Comparison of ENCODE assay signal across 2 cellular contexts in genomic region chr4:64174247-64174882, GRCh38.
TF ChIP-seq lines count a peak whose summit lies in the region.

No MANE protein-coding gene starts in this region.

TF ChIP-seq in SK-N-SH, 30 proteins besides CTCF, POLR2A, EP300 and RAD21 (continued from another document):
- TF ChIP-seq RCOR1 (IDR thresholded peaks at IDR 0.05; ENCODE audit: low read length) (no peak), ZBTB33 (IDR thresholded peaks at IDR 0.05; ENCODE audit: borderline replicate concordance, low read depth) (no peak), RXRA (IDR thresholded peaks at IDR 0.05; ENCODE audit: borderline replicate concordance, low read depth) (no peak), PBX3 (IDR thresholded peaks at IDR 0.05) (no peak), CHD2 (IDR thresholded peaks at IDR 0.05; ENCODE audit: low read length, partially characterized antibody) (no peak), NRF1 (IDR thresholded peaks at IDR 0.05; ENCODE audit: low read depth, low read length) (no peak), YY1 (IDR thresholded peaks at IDR 0.05; ENCODE audit: low read depth) (no peak), MXI1 (IDR thresholded peaks at IDR 0.05; ENCODE audit: low read depth, low read length) (no peak), FOSL2 (IDR thresholded peaks at IDR 0.05; ENCODE audit: borderline replicate concordance, low read depth) (no peak), FOXJ3 (CRISPR knock-in tag; IDR thresholded peaks at IDR 0.05) (no peak), USF1 (IDR thresholded peaks at IDR 0.05; ENCODE audit: borderline replicate concordance, low read depth) (no peak), EZH2phosphoT487 (IDR thresholded peaks at IDR 0.05; ENCODE audit: borderline replicate concordance, low read depth) (no peak), TAF1 (IDR thresholded peaks at IDR 0.05; ENCODE audit: borderline replicate concordance, low read depth, low read length) (no peak)

TF ChIP-seq in SK-N-SH treated with all-trans-retinoic acid at 6 μM for 48 hours, 23 proteins besides CTCF, POLR2A, EP300 and RAD21 (continued from another document):
- TF ChIP-seq, protein P1, sequence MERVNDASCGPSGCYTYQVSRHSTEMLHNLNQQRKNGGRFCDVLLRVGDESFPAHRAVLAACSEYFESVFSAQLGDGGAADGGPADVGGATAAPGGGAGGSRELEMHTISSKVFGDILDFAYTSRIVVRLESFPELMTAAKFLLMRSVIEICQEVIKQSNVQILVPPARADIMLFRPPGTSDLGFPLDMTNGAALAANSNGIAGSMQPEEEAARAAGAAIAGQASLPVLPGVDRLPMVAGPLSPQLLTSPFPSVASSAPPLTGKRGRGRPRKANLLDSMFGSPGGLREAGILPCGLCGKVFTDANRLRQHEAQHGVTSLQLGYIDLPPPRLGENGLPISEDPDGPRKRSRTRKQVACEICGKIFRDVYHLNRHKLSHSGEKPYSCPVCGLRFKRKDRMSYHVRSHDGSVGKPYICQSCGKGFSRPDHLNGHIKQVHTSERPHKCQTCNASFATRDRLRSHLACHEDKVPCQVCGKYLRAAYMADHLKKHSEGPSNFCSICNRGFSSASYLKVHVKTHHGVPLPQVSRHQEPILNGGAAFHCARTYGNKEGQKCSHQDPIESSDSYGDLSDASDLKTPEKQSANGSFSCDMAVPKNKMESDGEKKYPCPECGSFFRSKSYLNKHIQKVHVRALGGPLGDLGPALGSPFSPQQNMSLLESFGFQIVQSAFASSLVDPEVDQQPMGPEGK (CRISPR knock-in tag; IDR thresholded peaks at IDR 0.05; ENCODE audit: borderline replicate concordance) = no peak
- TF ChIP-seq ZNF8 (CRISPR knock-in tag; IDR thresholded peaks at IDR 0.05) (no peak), OSR1 (CRISPR knock-in tag; IDR thresholded peaks at IDR 0.05) (no peak), RARB (CRISPR knock-in tag; IDR thresholded peaks at IDR 0.05) (no peak), PPARA (CRISPR knock-in tag; IDR thresholded peaks at IDR 0.05; ENCODE audit: borderline replicate concordance) (no peak), ZFP3 (CRISPR knock-in tag; IDR thresholded peaks at IDR 0.05) (no peak), ZC3H10 (CRISPR knock-in tag; IDR thresholded peaks at IDR 0.05) (no peak), ISL1 (CRISPR knock-in tag; IDR thresholded peaks at IDR 0.05) (no peak), ESRRG (CRISPR knock-in tag; IDR thresholded peaks at IDR 0.05) (no peak), CSDC2 (CRISPR knock-in tag; IDR thresholded peaks at IDR 0.05) (no peak)
- TF ChIP-seq, protein P2, sequence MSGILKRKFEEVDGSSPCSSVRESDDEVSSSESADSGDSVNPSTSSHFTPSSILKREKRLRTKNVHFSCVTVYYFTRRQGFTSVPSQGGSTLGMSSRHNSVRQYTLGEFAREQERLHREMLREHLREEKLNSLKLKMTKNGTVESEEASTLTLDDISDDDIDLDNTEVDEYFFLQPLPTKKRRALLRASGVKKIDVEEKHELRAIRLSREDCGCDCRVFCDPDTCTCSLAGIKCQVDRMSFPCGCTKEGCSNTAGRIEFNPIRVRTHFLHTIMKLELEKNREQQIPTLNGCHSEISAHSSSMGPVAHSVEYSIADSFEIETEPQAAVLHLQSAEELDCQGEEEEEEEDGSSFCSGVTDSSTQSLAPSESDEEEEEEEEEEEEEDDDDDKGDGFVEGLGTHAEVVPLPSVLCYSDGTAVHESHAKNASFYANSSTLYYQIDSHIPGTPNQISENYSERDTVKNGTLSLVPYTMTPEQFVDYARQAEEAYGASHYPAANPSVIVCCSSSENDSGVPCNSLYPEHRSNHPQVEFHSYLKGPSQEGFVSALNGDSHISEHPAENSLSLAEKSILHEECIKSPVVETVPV (CRISPR knock-in tag; IDR thresholded peaks at IDR 0.05) = no peak
